12 cellular contexts compared by ENCODE assay signal in genomic region chr21:36087362-36088138, GRCh38. TPM values are rescaled to one million over a fixed set of nuclear protein-coding genes. Genes with fewer than 3 reads are reported as not detected.
A peak's percentile ranks its signal among the peaks of the same experiment; 100 is the strongest.
DNase-seq lines count a peak whose midpoint lies in the region; ATAC-seq, FAIRE-seq and TF ChIP-seq lines count a peak whose summit lies in the region.
"Had no signal": no experiment of that assay in that cellular context is flagged by ENCODE, and none has a peak within 500 bp of the region (broad histone marks: within the 10 kb centered on the region; RNA-seq: fewer than 3 reads in every experiment).

No MANE protein-coding gene starts in this region.

- no TSS peak for BruUV-seq in HCT116 (replicated peaks; lab: Mats Ljungman, UMichigan)

- H2AFZ ChIP-seq in HCT116 (ENCODE audit: low read depth, low read length, poor library complexity, severe bottlenecking) (no peak overlapping the region), SU-DHL-6 (ENCODE audit: low read depth, low read length, severe bottlenecking) (no peak overlapping the region)

- no peak for TF ChIP-seq RAD21 in HCT116 (IDR thresholded peaks at IDR 0.05; ENCODE audit: low read depth)

- H3K79me2 ChIP-seq in HCT116 (ENCODE audit: insufficient read depth, low read length) (no peaks in the 10 kb centered on the region), SU-DHL-6 (ENCODE audit: insufficient read depth, low read length) (no peaks in the 10 kb centered on the region)

- H3K4me2 ChIP-seq in HCT116 (ENCODE audit: low read length) (no peak overlapping the region), SU-DHL-6 (ENCODE audit: low read depth, low read length, poor library complexity, severe bottlenecking) (no peak overlapping the region)

- intact Hi-C loops in HCT116 (cut with micrococcal nuclease), result no loop called here

- POLR2A ChIA-PET in HCT116 (lab: Charles Lee), result no interaction called here

- FAIRE-seq in frontal cortex (lab: Jason Lieb, UNC), result peak; percentile 67

- peak; percentile 72 for ATAC-seq in HCT116
- no peak for ATAC-seq in HG02642 (IDR thresholded peaks at IDR 0.05; ENCODE audit: poor library complexity, unreplicated experiment)
- no peak for ATAC-seq in HG03439 (IDR thresholded peaks at IDR 0.05; ENCODE audit: unreplicated experiment)
- ATAC-seq: gastroesophageal sphincter had no signal

- no peaks in the 10 kb centered on the region for H3K9me2 ChIP-seq in HCT116 (ENCODE audit: insufficient read depth)
- no peaks in the 10 kb centered on the region for H3K9me2 ChIP-seq in SU-DHL-6 (replicated peaks; ENCODE audit: insufficient read depth, low read length)

- RAD21 ChIA-PET in HCT116 (lab: Charles Lee; ENCODE audit: low non-redundant PET in 1 of 2, low total read pairs in 2 of 2, uncharacterized antibody in 2 of 2, unreplicated experiment in 2 of 2), result no interaction called here

- H3K27ac ChIP-seq in HCT116 (ENCODE audit: low read depth, low read length) (no peak overlapping the region), SU-DHL-6 (ENCODE audit: low read depth, low read length) (no peak overlapping the region)
- H3K27ac ChIP-seq: gastroesophageal sphincter, SK-N-MC had no signal

- TF ChIP-seq CTCF in HCT116 (IDR thresholded peaks at IDR 0.05 in 2 of 3, conservative IDR thresholded peaks at IDR 0.05 in 1 of 3; ENCODE audit: borderline replicate concordance in 1 of 3, insufficient read depth in 1 of 3, low read depth in 2 of 3, low read length in 2 of 3) (peak in 2 of 3 experiments; percentile 16 to 36; a peak in 2 of 6 replicates), SU-DHL-6 (IDR thresholded peaks at IDR 0.05; ENCODE audit: insufficient read depth, low read length, poor library complexity, severe bottlenecking) (peak; percentile 25), retinal pigment epithelial cell (conservative IDR thresholded peaks at IDR 0.05; ENCODE audit: low read depth, low read length) (peak; percentile 25)

- no peak for DNase-seq in HCT116 (ENCODE audit: low read depth, low spot score)
- DNase-seq in frontal cortex (ENCODE audit: low spot score in 2 of 2), result peak; percentile 23 to 30
- no peak for DNase-seq in retinal pigment epithelial cell (ENCODE audit: low read depth)
- no peak for DNase-seq in NCI-H226
- DNase-seq: central memory CD4-positive, alpha-beta T cell; naive B cell; NCI-H2227 treated with DMSO at 0.1 percent for 48 hours had no signal

- no peaks in the 10 kb centered on the region for H3K4me1 ChIP-seq in HCT116 (ENCODE audit: control insufficient read depth in 1 of 2, insufficient read depth in 2 of 2, low read length in 2 of 2)
- H3K4me1 ChIP-seq: gastroesophageal sphincter had no signal

- H3K9ac ChIP-seq in HCT116 (ENCODE audit: low read length), result no peak overlapping the region
- no peak overlapping the region for H3K9ac ChIP-seq in SU-DHL-6 (ENCODE audit: low read length)

- no peaks in the 10 kb centered on the region for H3K27me3 ChIP-seq in HCT116 (ENCODE audit: insufficient read depth, low read length)
- H3K27me3 ChIP-seq in SU-DHL-6 (ENCODE audit: low read length), result no peaks in the 10 kb centered on the region
- H3K27me3 ChIP-seq: gastroesophageal sphincter had no signal

- H4K20me1 ChIP-seq in HCT116 (ENCODE audit: insufficient read depth) (no peaks in the 10 kb centered on the region), SU-DHL-6 (ENCODE audit: low read depth, low read length) (no peaks in the 10 kb centered on the region)

- TF ChIP-seq POLR2A in HCT116 (IDR thresholded peaks at IDR 0.05; ENCODE audit: borderline replicate concordance, extremely low read depth, insufficient read depth, insufficient read length), result no peak

- H3K9me3 ChIP-seq in HCT116 (ENCODE audit: control insufficient read depth in 1 of 2, insufficient read depth in 1 of 2, low read depth in 1 of 2, low read length in 2 of 2) (no peaks in the 10 kb centered on the region), SU-DHL-6 (ENCODE audit: insufficient read depth, low read length) (no peaks in the 10 kb centered on the region)
- H3K9me3 ChIP-seq: gastroesophageal sphincter had no signal

- no peaks in the 10 kb centered on the region for H3F3A ChIP-seq in SU-DHL-6 (ENCODE audit: insufficient read depth)

- H3K4me3 ChIP-seq in HCT116 (replicated peaks in 1 of 2; ENCODE audit: low read depth in 1 of 2, low read length in 2 of 2) (no peak overlapping the region), SU-DHL-6 (ENCODE audit: insufficient read depth, low read length, poor library complexity, severe bottlenecking) (no peak overlapping the region), retinal pigment epithelial cell (ENCODE audit: low read length) (no peak overlapping the region)
- H3K4me3 ChIP-seq: gastroesophageal sphincter, SK-N-MC had no signal

- H3K36me3 ChIP-seq in HCT116 (ENCODE audit: control insufficient read depth in 1 of 2, insufficient read depth in 2 of 2, low read length in 2 of 2) (no peaks in the 10 kb centered on the region), SU-DHL-6 (ENCODE audit: low read length) (no peaks in the 10 kb centered on the region)
- H3K36me3 ChIP-seq: gastroesophageal sphincter had no signal

- CTCF ChIA-PET in HCT116 (lab: Charles Lee), result no interaction called here

TF ChIP-seq in HCT116, 20 proteins besides CTCF, POLR2A, EP300 and RAD21 (continues in another document):
- no peak for TF ChIP-seq TCF7L2 (IDR thresholded peaks at IDR 0.05; ENCODE audit: borderline replicate concordance, extremely low read depth, insufficient read depth, insufficient read length)
- TF ChIP-seq EZH2phosphoT487 (IDR thresholded peaks at IDR 0.05; ENCODE audit: borderline replicate concordance), result no peak
- no peak for TF ChIP-seq REST (IDR thresholded peaks at IDR 0.05; ENCODE audit: low read depth)
- TF ChIP-seq JUND (IDR thresholded peaks at IDR 0.05), result no peak
- TF ChIP-seq CBX3 (IDR thresholded peaks at IDR 0.05; ENCODE audit: low read depth), result no peak
- no peak for TF ChIP-seq EZH2 (IDR thresholded peaks at IDR 0.05)
- TF ChIP-seq CEBPB (IDR thresholded peaks at IDR 0.05; ENCODE audit: low read depth), result no peak
- TF ChIP-seq ZNF274 (IDR thresholded peaks at IDR 0.05; ENCODE audit: low read depth, low read length), result no peak
- TF ChIP-seq ATF3 (IDR thresholded peaks at IDR 0.05), result no peak
- TF ChIP-seq ELF1 (IDR thresholded peaks at IDR 0.05; ENCODE audit: borderline replicate concordance, low read depth), result no peak
- TF ChIP-seq ZFX (IDR thresholded peaks at IDR 0.05), result no peak
- no peak for TF ChIP-seq SIN3A (IDR thresholded peaks at IDR 0.05; ENCODE audit: low read depth)
- no peak for TF ChIP-seq MAX (IDR thresholded peaks at IDR 0.05)
- TF ChIP-seq FOSL1 (IDR thresholded peaks at IDR 0.05; ENCODE audit: low read depth), result no peak
- no peak for TF ChIP-seq POLR2AphosphoS5 (IDR thresholded peaks at IDR 0.05; ENCODE audit: low read depth, low read length)
- TF ChIP-seq YY1 (IDR thresholded peaks at IDR 0.05; ENCODE audit: extremely low read depth, insufficient replicate concordance, low read depth, low read length), result no peak

RNA-seq across cellular contexts. Expression of gene CBR1, which starts 17.7 kb away (rescaled TPM):
- total RNA-seq in HCT116 (2021; ENCODE audit: unreplicated experiment), result 0.91 TPM
- not detected in 2 replicates for polyA plus RNA-seq in HCT116 (2012)
- 21.6 TPM for total RNA-seq in frontal cortex

RNA-seq across cellular contexts. Expression of gene SETD4, which starts 27.2 kb away (rescaled TPM):
- 22.7 TPM for total RNA-seq in HCT116 (2021; ENCODE audit: unreplicated experiment)
- 8.0 and 11.6 TPM in 2 replicates for polyA plus RNA-seq in HCT116 (2012)
- total RNA-seq in frontal cortex, result 25.3 TPM

RNA-seq across cellular contexts. Expression of gene CBR3, which starts 47.3 kb away (rescaled TPM):
- total RNA-seq in HCT116 (2021; ENCODE audit: unreplicated experiment), result 1.7 TPM
- 0.72 and 1.9 TPM in 2 replicates for polyA plus RNA-seq in HCT116 (2012)
- 1.6 TPM for total RNA-seq in frontal cortex

Comparison
In these comparisons a context has a peak if more than half of its experiments do, and no peak if none do; other contexts are left out.
1. DNase-seq: peak in frontal cortex (2 of 2); none in HCT116 (single experiment), retinal pigment epithelial cell (single experiment) and NCI-H226 (single experiment).
2. RNA of gene CBR1, which starts 17.7 kb away (total RNA-seq): 21.6 TPM in frontal cortex (single experiment); 0.91 TPM in HCT116 (single experiment); every median in the first group is over 10 times any median in the second.
3. Peak in every context shown above with its lines, with median percentiles within 50 percentile points of each other: CTCF ChIP-seq.